In the genomic region with DNA sequence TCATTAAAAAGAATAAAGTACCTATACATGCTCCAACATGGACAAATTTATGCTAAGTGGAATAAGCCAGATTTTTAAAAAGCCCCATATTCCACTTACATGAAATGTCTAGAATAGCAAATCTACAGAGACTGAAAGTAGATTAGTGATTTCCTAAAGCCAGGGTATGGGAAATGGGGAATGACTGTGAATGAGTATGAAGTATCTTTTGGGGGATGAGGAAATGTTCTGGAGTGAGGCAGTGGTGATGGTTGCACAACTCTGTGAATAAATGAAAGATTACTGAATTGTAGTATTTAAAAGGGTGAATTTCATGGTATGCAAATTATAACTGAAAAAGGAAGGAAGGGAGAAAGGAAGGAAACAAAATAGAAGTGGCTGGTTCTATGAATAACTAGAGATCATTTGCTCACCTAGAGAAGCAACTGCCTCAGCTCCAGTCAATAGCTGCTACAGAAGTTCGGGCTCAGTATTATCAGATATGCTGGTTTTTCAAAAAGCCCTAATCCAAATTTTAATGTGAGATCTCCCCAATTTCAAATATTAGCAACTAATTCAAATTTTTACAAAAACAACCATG, we compare ENCODE assay signal across 14 cellular contexts. TPM values are rescaled to one million over a fixed set of nuclear protein-coding genes. Genes with fewer than 3 reads are reported as not detected.
DNase-seq lines count a peak whose midpoint lies in the region; ATAC-seq and TF ChIP-seq lines count a peak whose summit lies in the region.
"Had no signal": no experiment of that assay in that cellular context is flagged by ENCODE, and none has a peak within 500 bp of the region (broad histone marks: within the 10 kb centered on the region; RNA-seq: fewer than 3 reads in every experiment).

No MANE protein-coding gene starts in this region.

- peak; percentile 56 for ATAC-seq in Right ventricle myocardium superior (ENCODE audit: poor library complexity)
- ATAC-seq in left ventricle myocardium superior: no peak
- ATAC-seq: left lung had no signal

- H3K9me3 Mint-ChIP-seq in type B pancreatic cell: no peaks in the 10 kb centered on the region

- peaks cover 5% of the 10 kb centered on the region for H3K4me1 Mint-ChIP-seq in type B pancreatic cell (ENCODE audit: unreplicated experiment)

- intact Hi-C loops in Right ventricle myocardium superior (cut with DNase I) (no loop called here), left ventricle myocardium superior (cut with micrococcal nuclease) (no loop called here), OCI-LY7 (cut with micrococcal nuclease; ENCODE audit: unreplicated experiment) (no loop called here)

- H3K4me3 Mint-ChIP-seq in type B pancreatic cell: no peak overlapping the region

- H3K36me3 Mint-ChIP-seq in type B pancreatic cell: peaks cover 11% of the 10 kb centered on the region

- peaks cover 82% of the 10 kb centered on the region for H3K79me2 ChIP-seq in OCI-LY7 (ENCODE audit: insufficient read depth, low read depth, low read length)

- H2AFZ ChIP-seq in OCI-LY7 (ENCODE audit: low read length): no peak overlapping the region

- DNase-seq in Right ventricle myocardium superior: no peak
- no peak for DNase-seq in left ventricle myocardium superior
- DNase-seq in OCI-LY7 (ENCODE audit: low spot score): peak; percentile 22
- DNase-seq in fibroblast of pulmonary artery (ENCODE audit: low read depth): peak; percentile 71
- DNase-seq in stromal cell of bone marrow (ENCODE audit: low read depth): peak; percentile 11
- no peak for DNase-seq in GOT3 (lab: John Stamatoyannopoulos, UW)
- no peak for DNase-seq in Kasumi-1 (lab: John Stamatoyannopoulos, UW)
- DNase-seq in type B pancreatic cell (ENCODE audit: extremely low spot score, unreplicated experiment): no peak
- DNase-seq: activated gamma-delta T cell, cortex of kidney, left lung, NCI-H1048, SK-N-SH had no signal

- no peaks in the 10 kb centered on the region for H3K27me3 Mint-ChIP-seq in type B pancreatic cell

- H3K27ac Mint-ChIP-seq in type B pancreatic cell: no peak overlapping the region

- H3K4me3 ChIP-seq in OCI-LY7 (ENCODE audit: low read depth, low read length, poor library complexity, severe bottlenecking) (no peak overlapping the region), fibroblast of pulmonary artery (replicated peaks; ENCODE audit: low read depth, low read length) (no peak overlapping the region)
- H3K4me3 ChIP-seq: left lung had no signal

- H3K27ac ChIP-seq in OCI-LY7 (ENCODE audit: low read depth, low read length, poor library complexity, severe bottlenecking): no peak overlapping the region
- H3K27ac ChIP-seq: VCaP had no signal

- peak overlapping the region; percentile 57 for H3K4me2 ChIP-seq in OCI-LY7 (ENCODE audit: low read length)
- H3K4me2 ChIP-seq: SK-N-SH had no signal

- CTCF ChIA-PET in OCI-LY7 (lab: Charles Lee; ENCODE audit: unreplicated experiment): no interaction called here

- POLR2A ChIA-PET in OCI-LY7 (lab: Charles Lee): interaction anchor here (1.1 kb wide), 1 partner anchor 41 kb away, joined by 5 read pairs; no protein-coding TSS in a partner anchor

- TF ChIP-seq CTCF in OCI-LY7 (conservative IDR thresholded peaks at IDR 0.05; ENCODE audit: low read length): no peak
- TF ChIP-seq CTCF in fibroblast of pulmonary artery (IDR thresholded peaks at IDR 0.05; ENCODE audit: low read length, missing control alignments): no peak
- TF ChIP-seq CTCF in type B pancreatic cell (conservative IDR thresholded peaks at IDR 0.05): no peak

- no peaks in the 10 kb centered on the region for H3K9me3 ChIP-seq in OCI-LY7 (ENCODE audit: low read length)
- H3K9me3 ChIP-seq: left lung, SK-N-SH had no signal

- no TSS peak for BruUV-seq in OCI-LY7 (replicated peaks; lab: Mats Ljungman, UMichigan)

- no peaks in the 10 kb centered on the region for H3K9me2 ChIP-seq in OCI-LY7 (ENCODE audit: insufficient read depth, low read length)
- H3K9me2 ChIP-seq: SK-N-SH had no signal

- H4K20me1 ChIP-seq in OCI-LY7 (ENCODE audit: insufficient read depth, low read length): 0 out of 2 replicates have a peak, but pooled peaks cover 22% of the 10 kb centered on the region

- no peaks in the 10 kb centered on the region; the same call in 1 of the 2 replicates for H3K36me3 ChIP-seq in OCI-LY7 (ENCODE audit: insufficient read depth, low read length)
- H3K36me3 ChIP-seq: left lung had no signal

- peaks cover 51% of the 10 kb centered on the region for H3K4me1 ChIP-seq in OCI-LY7 (ENCODE audit: insufficient read depth, low read length, poor library complexity, severe bottlenecking)

RNA-seq across cellular contexts. Expression of gene MAP3K2, which starts 39.3 kb away (rescaled TPM):
- total RNA-seq in Right ventricle myocardium superior (22.5 TPM), left ventricle myocardium superior (24.9 TPM), OCI-LY7 (2022) (52.5 and 55.9 TPM in 2 replicates), type B pancreatic cell (ENCODE audit: low replicate concordance) (30.8 and 34.5 TPM in 2 replicates)
- 33.2 and 47.5 TPM in 2 replicates for total RNA-seq in OCI-LY7 (2014; rRNA removed; shearing (Covaris generic))

RNA-seq across cellular contexts. Expression of gene ERCC3, which starts 54.6 kb away (rescaled TPM):
- total RNA-seq in Right ventricle myocardium superior: 18.2 TPM
- 23.8 TPM for total RNA-seq in left ventricle myocardium superior
- 35.1 and 41.9 TPM in 2 replicates for total RNA-seq in OCI-LY7 (2014; rRNA removed; shearing (Covaris generic))
- 58.3 and 58.4 TPM in 2 replicates for total RNA-seq in OCI-LY7 (2022)
- 43.4 and 52.9 TPM in 2 replicates for total RNA-seq in type B pancreatic cell (ENCODE audit: low replicate concordance)

Comparison
In these comparisons a context has a peak if more than half of its experiments do, and no peak if none do; other contexts are left out.
1. DNase-seq: peak in OCI-LY7 (single experiment), fibroblast of pulmonary artery (single experiment) and stromal cell of bone marrow (single experiment); none in Right ventricle myocardium superior (single experiment), left ventricle myocardium superior (single experiment), GOT3 (single experiment), Kasumi-1 (0 of 2) and type B pancreatic cell (single experiment).